Comparison of ENCODE assay signal across 19 cellular contexts in the genomic region with DNA sequence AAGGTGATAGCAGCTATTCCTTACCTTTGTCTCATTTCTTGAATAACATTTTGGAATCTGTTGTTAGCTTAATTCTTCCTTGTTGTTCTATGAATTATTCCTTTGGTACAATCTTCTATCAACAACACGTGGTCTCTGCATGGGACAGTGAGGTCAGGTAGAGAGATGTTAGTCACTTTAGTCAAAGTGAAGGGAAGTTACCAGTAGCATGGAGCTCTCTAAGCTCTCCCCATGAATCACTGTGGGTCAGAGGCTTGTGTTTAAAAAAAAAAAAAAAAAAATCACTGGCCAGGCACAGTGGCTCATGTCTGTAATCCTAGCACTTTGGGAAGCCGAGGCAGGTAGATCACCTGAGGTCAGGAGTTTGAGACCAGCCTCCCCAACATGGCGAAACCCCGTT.
DNase-seq lines count a peak whose midpoint lies in the region; ATAC-seq, FAIRE-seq and TF ChIP-seq lines count a peak whose summit lies in the region.
"Had no signal": no experiment of that assay in that cellular context is flagged by ENCODE, and none has a peak within 500 bp of the region (broad histone marks: within the 10 kb centered on the region; RNA-seq: fewer than 3 reads in every experiment).

No MANE protein-coding gene starts in this region.

- TF ChIP-seq POLR2A in breast epithelium (IDR thresholded peaks at IDR 0.05) = no peak

- H2BK15ac ChIP-seq in mesenchymal stem cell (ENCODE audit: low read depth, poor library complexity, severe bottlenecking) = no peak overlapping the region

- H3K27ac Mint-ChIP-seq in MCF 10A (ENCODE audit: low read depth, unreplicated experiment) = peak overlapping the region; percentile 88
- H3K27ac Mint-ChIP-seq: CD4-positive, alpha-beta memory T cell had no signal

- H2BK120ac ChIP-seq in mesenchymal stem cell (ENCODE audit: low read depth, low read length) = no peak overlapping the region

- peaks cover 24% of the 10 kb centered on the region for H3K36me3 Mint-ChIP-seq in MCF 10A (ENCODE audit: insufficient read depth, unreplicated experiment)
- H3K36me3 Mint-ChIP-seq in activated T-cell treated with anti-CD3 and anti-CD28 coated beads, Interleukin-2, amount 50 U/mL, for 4 hours (ENCODE audit: insufficient read depth) = no peaks in the 10 kb centered on the region
- H3K36me3 Mint-ChIP-seq: CD4-positive, alpha-beta memory T cell had no signal

- BruUV-seq in MCF 10A (replicated peaks; lab: Mats Ljungman, UMichigan) = no TSS peak

- ATAC-seq in activated T-cell treated with anti-CD3 and anti-CD28 coated beads, Interleukin-2, amount 50 U/mL, for 4 hours = no peak
- ATAC-seq: SK-N-SH treated with all-trans-retinoic acid at 6 μM for 48 hours had no signal

- no peaks in the 10 kb centered on the region for H3K36me3 ChIP-seq in breast epithelium
- no peaks in the 10 kb centered on the region for H3K36me3 ChIP-seq in bronchial epithelial cell (ENCODE audit: control insufficient read depth, insufficient read depth, low read length)
- H3K36me3 ChIP-seq in mesenchymal stem cell (ENCODE audit: control insufficient read depth in 1 of 2, insufficient read depth in 2 of 2, low read depth in 1 of 2, low read length in 2 of 2) = no peaks in the 10 kb centered on the region
- H3K36me3 ChIP-seq: BLaER1 treated with 17β-estradiol and CSF1 and Interleukin-3, amounts not matched to agents 10 nM and 100 nM; MG63 had no signal

- no peaks in the 10 kb centered on the region for H3K79me1 ChIP-seq in mesenchymal stem cell (replicated peaks; ENCODE audit: low read length, poor library complexity, severe bottlenecking)

- intact Hi-C loops in MCF 10A (cut with micrococcal nuclease) (loop anchor here (2.0 to 5.0 kb wide), 3 partner anchors 29 to 121 kb away; no protein-coding TSS in a partner anchor), breast epithelium (cut with DNase I; ENCODE audit: low total_unique reads) (no loop called here)

- no peaks in the 10 kb centered on the region for H3K9me3 Mint-ChIP-seq in MCF 10A (ENCODE audit: unreplicated experiment)
- H3K9me3 Mint-ChIP-seq in activated T-cell treated with anti-CD3 and anti-CD28 coated beads, Interleukin-2, amount 50 U/mL, for 4 hours = no peaks in the 10 kb centered on the region
- H3K9me3 Mint-ChIP-seq: CD4-positive, alpha-beta memory T cell; H9 had no signal

- no peak overlapping the region for H2BK5ac ChIP-seq in mesenchymal stem cell (ENCODE audit: low read depth, low read length, poor library complexity, severe bottlenecking)

- no peak overlapping the region for H4K8ac ChIP-seq in mesenchymal stem cell (ENCODE audit: low read length)

- no peaks in the 10 kb centered on the region for H3K27me3 Mint-ChIP-seq in MCF 10A (ENCODE audit: insufficient read depth, unreplicated experiment)
- H3K27me3 Mint-ChIP-seq in activated T-cell treated with anti-CD3 and anti-CD28 coated beads, Interleukin-2, amount 50 U/mL, for 4 hours (ENCODE audit: low read depth) = peaks cover 2% of the 10 kb centered on the region
- H3K27me3 Mint-ChIP-seq: CD4-positive, alpha-beta memory T cell had no signal

- peaks cover 28% of the 10 kb centered on the region for H3K4me1 Mint-ChIP-seq in MCF 10A (ENCODE audit: insufficient read depth, unreplicated experiment)
- H3K4me1 Mint-ChIP-seq in activated T-cell treated with anti-CD3 and anti-CD28 coated beads, Interleukin-2, amount 50 U/mL, for 4 hours (ENCODE audit: low read depth) = no peaks in the 10 kb centered on the region
- H3K4me1 Mint-ChIP-seq: CD4-positive, alpha-beta memory T cell; H9 had no signal

- H3K9ac ChIP-seq in mesenchymal stem cell (ENCODE audit: low read length) = no peak overlapping the region
- H3K9ac ChIP-seq: BLaER1 treated with 17β-estradiol and CSF1 and Interleukin-3, amounts not matched to agents 10 nM and 100 nM had no signal

- H2AFZ ChIP-seq in mesenchymal stem cell (ENCODE audit: low read depth, low read length) = no peak overlapping the region

- no peak overlapping the region for H3K27ac ChIP-seq in breast epithelium
- no peak overlapping the region for H3K27ac ChIP-seq in mesenchymal stem cell (ENCODE audit: low read length, poor library complexity, severe bottlenecking)
- H3K27ac ChIP-seq: 22Rv1; BLaER1 treated with 17β-estradiol and CSF1 and Interleukin-3, amounts not matched to agents 10 nM and 100 nM had no signal

- H2AK5ac ChIP-seq in mesenchymal stem cell (ENCODE audit: low read length, severe bottlenecking) = no peak overlapping the region

- H3K4me3 ChIP-seq in breast epithelium (no peak overlapping the region), bronchial epithelial cell (ENCODE audit: low read depth, low read length) (no peak overlapping the region), mesenchymal stem cell (ENCODE audit: insufficient read depth in 1 of 2, low read depth in 1 of 2, low read length in 2 of 2) (no peak overlapping the region)
- H3K4me3 ChIP-seq: BLaER1 treated with 17β-estradiol and CSF1 and Interleukin-3, amounts not matched to agents 10 nM and 100 nM; MG63 had no signal

- H3K9me3 ChIP-seq in breast epithelium = no peaks in the 10 kb centered on the region
- no peaks in the 10 kb centered on the region for H3K9me3 ChIP-seq in mesenchymal stem cell (ENCODE audit: control insufficient read depth, low read length)
- H3K9me3 ChIP-seq: Caco-2 had no signal

- POLR2A ChIA-PET in MCF 10A (lab: Yijun Ruan, JAX) = interaction anchor here (1.0 to 3.1 kb wide), 7 partner anchors 11 to 203 kb away, joined by 3 to 18 read pairs (median 7); no protein-coding TSS in a partner anchor

- no peak for TF ChIP-seq CTCF in MCF 10A (IDR thresholded peaks at IDR 0.05; ENCODE audit: unreplicated experiment)
- TF ChIP-seq CTCF in breast epithelium (IDR thresholded peaks at IDR 0.05) = no peak
- no peak for TF ChIP-seq CTCF in bronchial epithelial cell (IDR thresholded peaks at IDR 0.05; ENCODE audit: insufficient read depth, low read length, severe bottlenecking)

- peak; percentile 18 for DNase-seq in MCF 10A (ENCODE audit: unreplicated experiment)
- DNase-seq in breast epithelium (ENCODE audit: low spot score in 2 of 2) = no peak
- peak; percentile 72 for DNase-seq in bronchial epithelial cell (ENCODE audit: low read depth)
- DNase-seq in iris pigment epithelial cell (ENCODE audit: low read depth) = peak; percentile 46
- DNase-seq in mesenchymal stem cell = no peak
- DNase-seq in activated T-cell treated with anti-CD3 and anti-CD28 coated beads, Interleukin-2, amount 50 U/mL, for 4 hours = no peak
- no peak for DNase-seq in NCI-H2171 (lab: John Stamatoyannopoulos, UW)
- no peak for DNase-seq in foreskin melanocyte
- DNase-seq: Caco-2; CD4-positive, alpha-beta memory T cell; H9; MG63; NCI-H1417; NCI-H187; NCI-H446 treated with DMSO at 0.1 percent for 48 hours had no signal

- H3K14ac ChIP-seq in mesenchymal stem cell (ENCODE audit: low read length in 2 of 2) = no peak overlapping the region

- CTCF ChIA-PET in MCF 10A (lab: Yijun Ruan, JAX) = interaction anchor here (0.6 to 1.9 kb wide), 9 partner anchors 10 to 249 kb away, joined by 3 to 5 read pairs (median 5); no protein-coding TSS in a partner anchor

- H3K4me3 Mint-ChIP-seq in MCF 10A (ENCODE audit: unreplicated experiment) = no peak overlapping the region
- H3K4me3 Mint-ChIP-seq in activated T-cell treated with anti-CD3 and anti-CD28 coated beads, Interleukin-2, amount 50 U/mL, for 4 hours = no peak overlapping the region
- H3K4me3 Mint-ChIP-seq: CD4-positive, alpha-beta memory T cell; H9 had no signal

- H3K4ac ChIP-seq in mesenchymal stem cell (ENCODE audit: low read depth in 1 of 2, low read length in 2 of 2) = no peak overlapping the region

- H2BK12ac ChIP-seq in mesenchymal stem cell (ENCODE audit: low read length in 2 of 2) = no peak overlapping the region

- WGBS in mesenchymal stem cell = 94% methylated on average over 4 of the region's 4 CpGs

- H3K27me3 ChIP-seq in breast epithelium = no peaks in the 10 kb centered on the region
- H3K27me3 ChIP-seq in bronchial epithelial cell (ENCODE audit: control insufficient read depth, insufficient read depth, low read length) = no peaks in the 10 kb centered on the region
- peaks cover 0 to 54% of the 10 kb centered on the region in 2 experiments for H3K27me3 ChIP-seq in mesenchymal stem cell (ENCODE audit: control insufficient read depth in 1 of 2, insufficient read depth in 1 of 2, low read length in 2 of 2)
- H3K27me3 ChIP-seq: BLaER1 treated with 17β-estradiol and CSF1 and Interleukin-3, amounts not matched to agents 10 nM and 100 nM; MG63 had no signal

- FAIRE-seq in bronchial epithelial cell (lab: Jason Lieb, UNC) = no peak
- FAIRE-seq: GM12892 had no signal

- H3K4me1 ChIP-seq in breast epithelium (no peaks in the 10 kb centered on the region), mesenchymal stem cell (ENCODE audit: control insufficient read depth, insufficient read depth, low read depth, low read length) (no peaks in the 10 kb centered on the region)
- H3K4me1 ChIP-seq: BLaER1 treated with 17β-estradiol and CSF1 and Interleukin-3, amounts not matched to agents 10 nM and 100 nM; Caco-2 had no signal

- no peak overlapping the region for H3K4me2 ChIP-seq in mesenchymal stem cell (ENCODE audit: low read length, poor library complexity, severe bottlenecking)
- H3K4me2 ChIP-seq: BLaER1 treated with 17β-estradiol and CSF1 and Interleukin-3, amounts not matched to agents 10 nM and 100 nM had no signal

- H4K91ac ChIP-seq in mesenchymal stem cell (ENCODE audit: low read length) = no peak overlapping the region

- H3K23ac ChIP-seq in mesenchymal stem cell (ENCODE audit: low read length in 2 of 2) = no peak overlapping the region

- no peak overlapping the region for H3K18ac ChIP-seq in mesenchymal stem cell (ENCODE audit: low read depth in 1 of 2, low read length in 2 of 2)

Comparison
In these comparisons a context has a peak if more than half of its experiments do, and no peak if none do; other contexts are left out.
1. DNase-seq: peak in MCF 10A (single experiment), bronchial epithelial cell (single experiment) and iris pigment epithelial cell (single experiment); none in breast epithelium (0 of 2), mesenchymal stem cell (single experiment), activated T-cell treated with anti-CD3 and anti-CD28 coated beads, Interleukin-2, amount 50 U/mL, for 4 hours (single experiment), NCI-H2171 (single experiment) and foreskin melanocyte (single experiment).